8 cellular contexts compared by ENCODE assay signal in the genomic region with DNA sequence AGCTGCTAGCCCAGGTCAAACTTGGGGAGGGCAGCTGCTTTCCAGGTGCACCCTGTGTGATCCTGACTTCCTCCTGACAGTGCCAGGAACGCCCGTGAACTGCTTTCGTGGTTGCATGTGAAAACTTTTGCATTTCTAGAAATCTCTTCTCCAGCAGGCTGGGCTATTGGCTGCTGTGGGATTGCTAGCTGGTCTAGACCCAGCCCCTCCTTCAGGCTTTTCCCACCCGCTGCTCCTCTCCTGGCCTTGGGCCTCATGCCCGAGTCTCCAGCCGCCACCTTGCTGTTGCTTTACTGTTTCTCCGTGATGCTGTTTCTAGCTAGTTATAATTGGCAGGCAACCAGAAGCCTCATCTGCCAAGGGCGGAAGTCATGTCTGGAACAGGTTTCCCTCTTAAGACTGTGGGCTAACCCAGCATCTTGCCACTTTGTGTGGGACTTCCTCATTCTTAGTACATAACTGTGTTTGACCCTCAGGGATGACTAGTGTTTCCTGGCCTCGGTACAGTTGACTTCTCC. TPM values are rescaled to one million over a fixed set of nuclear protein-coding genes. Genes with fewer than 3 reads are reported as not detected.
A peak's percentile ranks its signal among the peaks of the same experiment; 100 is the strongest.
DNase-seq lines count a peak whose midpoint lies in the region; ATAC-seq, FAIRE-seq and TF ChIP-seq lines count a peak whose summit lies in the region.

No MANE protein-coding gene starts in this region.

- peaks cover 56% of the 10 kb centered on the region for H3K4me1 Mint-ChIP-seq in activated CD8-positive, alpha-beta T cell treated with anti-CD3 and anti-CD28 coated beads, Interleukin-2, amount 10 ng/mL, durations not matched to agents 7 days and 5 days (ENCODE audit: low read depth)

- FAIRE-seq in pancreas (lab: Jason Lieb, UNC), result no peak

- TF ChIP-seq POLR2A in esophagus muscularis mucosa (IDR thresholded peaks at IDR 0.05; ENCODE audit: low read depth), result no peak

- H3K27ac ChIP-seq in esophagus muscularis mucosa (replicated peaks in 1 of 4), result peak overlapping the region in 3 of 4 donors; percentile 24 to 61 (median 30)
- peak overlapping the region; percentile 27 to 79 (median 50) for H3K27ac ChIP-seq in pancreas

- H3K27me3 ChIP-seq in esophagus muscularis mucosa (no peaks in the 10 kb centered on the region), pancreas (no peaks in the 10 kb centered on the region), H7 (ENCODE audit: control insufficient read depth, insufficient read depth, low read length) (no peaks in the 10 kb centered on the region)

- H3K4me3 Mint-ChIP-seq in activated CD8-positive, alpha-beta T cell treated with anti-CD3 and anti-CD28 coated beads, Interleukin-2, amount 10 ng/mL, durations not matched to agents 7 days and 5 days, result peak overlapping the region; percentile 71

- CTCF ChIA-PET in activated CD8-positive, alpha-beta T cell treated with anti-CD3 and anti-CD28 coated beads, Interleukin-2, amount 10 ng/mL, durations not matched to agents 7 days and 5 days (lab: Charles Lee), result interaction anchor here (1.0 to 3.7 kb wide), 13 partner anchors 9 to 109 kb away, joined by 3 to 18 read pairs (median 7); partner anchors contain the start of gene MGAT4A

- H3K4me3 ChIP-seq in esophagus muscularis mucosa (no peak overlapping the region), pancreas (no peak overlapping the region), H7 (ENCODE audit: insufficient read depth, low read depth, low read length) (no peak overlapping the region)

- no peak for TF ChIP-seq CTCF in GM13976 (IDR thresholded peaks at IDR 0.05; ENCODE audit: borderline replicate concordance, control extremely low read depth, extremely low read depth, insufficient read depth, missing control alignments)
- TF ChIP-seq CTCF in esophagus muscularis mucosa (IDR thresholded peaks at IDR 0.05), result no peak
- no peak for TF ChIP-seq CTCF in pancreas (IDR thresholded peaks at IDR 0.05)

- H3K9me3 Mint-ChIP-seq in activated CD8-positive, alpha-beta T cell treated with anti-CD3 and anti-CD28 coated beads, Interleukin-2, amount 10 ng/mL, durations not matched to agents 7 days and 5 days (ENCODE audit: insufficient read depth), result no peaks in the 10 kb centered on the region

- ATAC-seq in HG02610 (IDR thresholded peaks at IDR 0.05; ENCODE audit: unreplicated experiment) (peak; percentile 83), pancreas (peak; percentile 81 to 93 (median 84))
- ATAC-seq in activated CD8-positive, alpha-beta T cell treated with anti-CD3 and anti-CD28 coated beads, Interleukin-2, amount 10 ng/mL, durations not matched to agents 7 days and 5 days, result peak; percentile 80

- no peak for TF ChIP-seq EP300 in esophagus muscularis mucosa (IDR thresholded peaks at IDR 0.05)

- no peaks in the 10 kb centered on the region for H3K36me3 ChIP-seq in esophagus muscularis mucosa
- H3K36me3 ChIP-seq in pancreas, result no peaks in the 10 kb centered on the region
- H3K36me3 ChIP-seq in H7 (replicated peaks; ENCODE audit: control insufficient read depth, insufficient read depth, low read length), result no peaks in the 10 kb centered on the region

- WGBS in esophagus muscularis mucosa, result 30% methylated on average over 9 of the region's 9 CpGs
- 7 to 10% methylated on average over 9 of the region's 9 CpGs for WGBS in pancreas, 2 donors

- peak; percentile 69 for DNase-seq in GM13976 (ENCODE audit: low spot score)
- DNase-seq in NCI-H1694 treated with DMSO at 0.1 percent for 48 hours (lab: John Stamatoyannopoulos, UW), result peak; percentile 44
- peak; percentile 75 for DNase-seq in activated CD8-positive, alpha-beta T cell treated with anti-CD3 and anti-CD28 coated beads, Interleukin-2, amount 10 ng/mL, durations not matched to agents 7 days and 5 days
- DNase-seq in esophagus muscularis mucosa (ENCODE audit: extremely low spot score), result no peak
- peak in 5 of 6 donors; percentile 61 to 77 (median 69) for DNase-seq in pancreas
- no peak for DNase-seq in foreskin melanocyte
- DNase-seq in H7, result no peak

- peaks cover 7 to 19% (median 10%) of the 10 kb centered on the region in 4 donors for H3K4me1 ChIP-seq in esophagus muscularis mucosa
- peaks cover 0 to 26% (median 12%) of the 10 kb centered on the region in 3 donors for H3K4me1 ChIP-seq in pancreas

- intact Hi-C loops in esophagus muscularis mucosa (cut with DNase I), result no loop called here
- intact Hi-C loops in pancreas (cut with DNase I), result no loop called here

- H3K36me3 Mint-ChIP-seq in activated CD8-positive, alpha-beta T cell treated with anti-CD3 and anti-CD28 coated beads, Interleukin-2, amount 10 ng/mL, durations not matched to agents 7 days and 5 days (ENCODE audit: low read depth), result peaks cover 8% of the 10 kb centered on the region

- no peaks in the 10 kb centered on the region for H3K9me3 ChIP-seq in esophagus muscularis mucosa
- no peaks in the 10 kb centered on the region for H3K9me3 ChIP-seq in pancreas

- no peaks in the 10 kb centered on the region for H3K27me3 Mint-ChIP-seq in activated CD8-positive, alpha-beta T cell treated with anti-CD3 and anti-CD28 coated beads, Interleukin-2, amount 10 ng/mL, durations not matched to agents 7 days and 5 days (ENCODE audit: low read depth)

- H3K27ac Mint-ChIP-seq in activated CD8-positive, alpha-beta T cell treated with anti-CD3 and anti-CD28 coated beads, Interleukin-2, amount 10 ng/mL, durations not matched to agents 7 days and 5 days, result peak overlapping the region; percentile 95

- POLR2A ChIA-PET in activated CD8-positive, alpha-beta T cell treated with anti-CD3 and anti-CD28 coated beads, Interleukin-2, amount 10 ng/mL, durations not matched to agents 7 days and 5 days (lab: Charles Lee), result interaction anchor here (0.8 to 3.3 kb wide), 7 partner anchors 9 to 78 kb away, joined by 3 to 20 read pairs (median 3); no protein-coding TSS in a partner anchor

- in situ Hi-C loops in GM13976 (cut with MboI; ENCODE audit: low sequenced_read_pairs, unreplicated experiment), result no loop called here

RNA-seq across cellular contexts. Expression of gene MGAT4A, which starts 27.0 kb away (rescaled TPM):
- total RNA-seq in activated CD8-positive, alpha-beta T cell treated with anti-CD3 and anti-CD28 coated beads, Interleukin-2, amount 10 ng/mL, durations not matched to agents 7 days and 5 days, result 10 to 100 TPM; 73.4 to 76.2 TPM
- 10 to 100 TPM in 3 of 4 donors, 1 to 10 TPM in 1; 9.9 to 21.4 (median 15.2) TPM for total RNA-seq in esophagus muscularis mucosa
- total RNA-seq in pancreas, result 10 to 100 TPM; 56.0 to 72.1 (median 59.4) TPM
- 10 to 100 TPM; 14.1 to 21.0 TPM for polyA plus RNA-seq in pancreas
- total RNA-seq in H7 (2014; rRNA removed; shearing (Covaris generic)), result 0.70 and 2.1 TPM in 2 replicates

Comparison
In these comparisons a context has a peak if more than half of its experiments do, and no peak if none do; other contexts are left out.
1. DNase-seq: peak in GM13976 (single experiment), NCI-H1694 treated with DMSO at 0.1 percent for 48 hours (single experiment), activated CD8-positive, alpha-beta T cell treated with anti-CD3 and anti-CD28 coated beads, Interleukin-2, amount 10 ng/mL, durations not matched to agents 7 days and 5 days (single experiment) and pancreas (5 of 6); none in esophagus muscularis mucosa (single experiment), foreskin melanocyte (single experiment) and H7 (single experiment).
2. Peak in every context shown above with its lines, with median percentiles within 50 percentile points of each other: ATAC-seq.